Comparison of ENCODE assay signal across 8 cellular contexts in the genomic region with DNA sequence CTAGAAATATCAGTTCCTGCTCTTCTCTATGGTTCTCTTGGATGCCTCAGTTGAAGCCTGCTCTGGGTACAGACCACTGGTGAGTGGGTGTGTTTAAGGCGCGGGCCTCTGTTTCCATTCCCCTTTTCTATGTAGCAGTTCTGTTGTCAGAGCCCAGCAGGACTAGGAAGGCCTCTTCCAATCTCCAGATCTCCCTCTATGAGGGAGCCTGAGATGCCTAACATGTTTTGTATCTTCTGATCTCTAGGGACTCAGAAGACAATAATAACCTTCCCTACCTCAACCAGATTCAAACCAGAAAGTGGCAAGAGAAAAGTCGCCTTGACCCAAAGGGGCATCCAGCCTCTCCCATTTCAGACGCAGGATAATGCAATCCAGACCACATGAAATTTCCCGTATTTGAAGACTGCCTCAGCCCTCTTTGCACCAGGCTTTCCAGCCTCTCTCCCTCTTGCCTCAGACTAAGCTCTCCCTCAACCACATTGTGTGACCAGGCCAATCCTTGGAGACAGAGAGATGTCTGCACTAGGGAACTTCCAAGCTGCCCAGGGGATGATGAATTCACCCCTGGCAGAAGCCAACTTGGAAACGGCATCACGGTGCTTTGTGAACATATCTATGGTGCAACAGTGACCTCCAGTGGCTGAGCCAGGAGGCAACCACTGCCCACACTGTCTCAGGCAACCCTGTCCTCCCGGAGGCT.
DNase-seq lines count a peak whose midpoint lies in the region; ATAC-seq, FAIRE-seq and TF ChIP-seq lines count a peak whose summit lies in the region.

No MANE protein-coding gene starts in this region.

- no peak for TF ChIP-seq EP300 in H1 (IDR thresholded peaks at IDR 0.05; ENCODE audit: borderline replicate concordance in 1 of 2, low read depth in 2 of 2, low read length in 2 of 2)

- no peak overlapping the region for H2BK120ac ChIP-seq in H1 (replicated peaks; ENCODE audit: low read depth, low read length)

- peaks cover 16% of the 10 kb centered on the region for H3K27me3 Mint-ChIP-seq in activated CD4-positive, alpha-beta T cell treated with anti-CD3 and anti-CD28 coated beads, Interleukin-2, amount 10 ng/mL, durations not matched to agents 7 days and 5 days

- no peak overlapping the region for H3K27ac ChIP-seq in H1 (ENCODE audit: low read depth, low read length)

- H2BK20ac ChIP-seq in H1 (ENCODE audit: low read length) = no peak overlapping the region

- no peaks in the 10 kb centered on the region for H3K79me2 ChIP-seq in H1 (ENCODE audit: control insufficient read depth in 1 of 2, insufficient read depth in 2 of 2, low read length in 2 of 2)

- peak overlapping the region; percentile 64; the same call in 1 of the 2 replicates for H2BK12ac ChIP-seq in H1 (ENCODE audit: low read depth, low read length)

- no peaks in the 10 kb centered on the region for H3K4me1 Mint-ChIP-seq in activated CD4-positive, alpha-beta T cell treated with anti-CD3 and anti-CD28 coated beads, Interleukin-2, amount 10 ng/mL, durations not matched to agents 7 days and 5 days

- H3K4me2 ChIP-seq in H1 (ENCODE audit: insufficient read depth in 1 of 2, low read depth in 2 of 2, low read length in 2 of 2) = no peak overlapping the region

- H3K23ac ChIP-seq in H1 (ENCODE audit: insufficient read length) = no peak overlapping the region

- peak; percentile 92 to 97 (median 97) for TF ChIP-seq CTCF in H1 (IDR thresholded peaks at IDR 0.05; ENCODE audit: control extremely low read depth in 1 of 3, insufficient read depth in 1 of 3, low read depth in 1 of 3, low read length in 3 of 3)

- no peak overlapping the region for H2AK5ac ChIP-seq in H1 (ENCODE audit: low read depth, low read length)

- peak; percentile 18 for DNase-seq in activated gamma-delta T cell treated with Interleukin-2 at 50 U/mL for 16 hours
- no peak for DNase-seq in activated gamma-delta T cell (lab: John Stamatoyannopoulos, UW)
- peak; percentile 7 for DNase-seq in NCI-H446 treated with DMSO at 0.1 percent for 48 hours (lab: John Stamatoyannopoulos, UW)
- DNase-seq in activated CD4-positive, alpha-beta T cell treated with anti-CD3 and anti-CD28 coated beads, Interleukin-2, amount 10 ng/mL, durations not matched to agents 7 days and 5 days = peak; percentile 53
- peak; percentile 63 to 86 for DNase-seq in H1 (ENCODE audit: low read depth in 1 of 2, low spot score in 2 of 2)
- DNase-seq in lung microvascular endothelial cell (ENCODE audit: low read depth in 2 of 2) = peak; percentile 82 to 83
- DNase-seq in stimulated activated CD8-positive, alpha-beta memory T cell treated with anti-CD3 and anti-CD28 coated beads, Interleukin-15, amount 100 ng/mL, for 24 hours (ENCODE audit: low read depth) = peak; percentile 9

- TF ChIP-seq POLR2A in H1 (IDR thresholded peaks at IDR 0.05; ENCODE audit: control extremely low read depth in 1 of 2, low read depth in 2 of 2, low read length in 2 of 2) = no peak

- peak; percentile 90 for ATAC-seq in HG03159 (IDR thresholded peaks at IDR 0.05; ENCODE audit: unreplicated experiment)

- no peak overlapping the region for H3K4me3 ChIP-seq in H1 (ENCODE audit: extremely low read depth in 1 of 4, insufficient read depth in 2 of 4, low read depth in 3 of 4, low read length in 4 of 4)

- H3K14ac ChIP-seq in H1 (ENCODE audit: insufficient read length) = no peak overlapping the region

- H3K9me3 Mint-ChIP-seq in activated CD4-positive, alpha-beta T cell treated with anti-CD3 and anti-CD28 coated beads, Interleukin-2, amount 10 ng/mL, durations not matched to agents 7 days and 5 days = no peaks in the 10 kb centered on the region

- H3K4me1 ChIP-seq in H1 (replicated peaks in 1 of 4; ENCODE audit: control insufficient read depth in 3 of 4, insufficient read depth in 4 of 4, low read length in 3 of 4) = no peaks in the 10 kb centered on the region

- no peak overlapping the region for H3K56ac ChIP-seq in H1 (replicated peaks; ENCODE audit: insufficient read length, low read depth, low read length)

- no peaks in the 10 kb centered on the region for H3K9me3 ChIP-seq in H1 (ENCODE audit: insufficient read depth in 2 of 2, low read depth in 1 of 2, low read length in 1 of 2)

- no peaks in the 10 kb centered on the region for H3K36me3 ChIP-seq in H1 (ENCODE audit: control insufficient read depth in 2 of 4, insufficient read depth in 4 of 4, low read length in 3 of 4)

- CTCF ChIA-PET in activated CD4-positive, alpha-beta T cell treated with anti-CD3 and anti-CD28 coated beads, Interleukin-2, amount 10 ng/mL, durations not matched to agents 7 days and 5 days (lab: Charles Lee) = interaction anchor here (1.2 kb wide), 2 partner anchors 302 to 850 kb away, joined by 3 read pairs; no protein-coding TSS in a partner anchor
- CTCF ChIA-PET in H1 (lab: Charles Lee; ENCODE audit: partially characterized antibody) = interaction anchor here (0.6 to 4.8 kb wide), 51 partner anchors 8 to 1593 kb away, joined by 3 to 61 read pairs (median 4); no protein-coding TSS in a partner anchor

- no peak overlapping the region for H4K8ac ChIP-seq in H1 (ENCODE audit: extremely low read depth, insufficient read depth, low read length)

- POLR2A ChIA-PET in activated CD4-positive, alpha-beta T cell treated with anti-CD3 and anti-CD28 coated beads, Interleukin-2, amount 10 ng/mL, durations not matched to agents 7 days and 5 days (lab: Charles Lee) = no interaction called here
- POLR2A ChIA-PET in H1 (lab: Charles Lee; ENCODE audit: partially characterized antibody) = no interaction called here

- no peaks in the 10 kb centered on the region for H3K36me3 Mint-ChIP-seq in activated CD4-positive, alpha-beta T cell treated with anti-CD3 and anti-CD28 coated beads, Interleukin-2, amount 10 ng/mL, durations not matched to agents 7 days and 5 days (ENCODE audit: low read depth)

- H2AFZ ChIP-seq in H1 (ENCODE audit: low read length) = peak overlapping the region; percentile 98

- H4K5ac ChIP-seq in H1 (ENCODE audit: insufficient read length, low read depth, low read length) = no peak overlapping the region

- peak overlapping the region; percentile 84 for H3K18ac ChIP-seq in H1 (ENCODE audit: extremely low read depth, low read length)

- no peaks in the 10 kb centered on the region for H3K79me1 ChIP-seq in H1 (ENCODE audit: low read depth, low read length)

- H3K27ac Mint-ChIP-seq in activated CD4-positive, alpha-beta T cell treated with anti-CD3 and anti-CD28 coated beads, Interleukin-2, amount 10 ng/mL, durations not matched to agents 7 days and 5 days = no peak overlapping the region

- H3K4ac ChIP-seq in H1 (replicated peaks; ENCODE audit: insufficient read length, low read depth, low read length) = no peak overlapping the region

- 67% methylated on average over 8 of the region's 8 CpGs; no CpG with 5 or more reads in 1 of the 2 experiments for WGBS in H1 (ENCODE audit: extremely low coverage in 1 of 2, insufficient coverage in 1 of 2, insufficient read length in 1 of 2, insufficient replicate concordance in 2 of 2, low coverage in 1 of 2, low lambda C conversion rate in 2 of 2, missing lambda C conversion rate in 1 of 2), 2 experiments

- FAIRE-seq in H1 (lab: Jason Lieb, UNC) = peak; percentile 97

- H4K91ac ChIP-seq in H1 (replicated peaks; ENCODE audit: insufficient read length, low read length) = no peak overlapping the region

- TF ChIP-seq RAD21 in H1 (IDR thresholded peaks at IDR 0.05 in 1 of 2, conservative IDR thresholded peaks at IDR 0.05 in 1 of 2; ENCODE audit: low read depth in 2 of 2, low read length in 2 of 2) = peak; percentile 98 to 99

- H3K27me3 ChIP-seq in H1 (replicated peaks in 1 of 4; ENCODE audit: control insufficient read depth in 3 of 4, extremely low read depth in 1 of 4, insufficient read depth in 3 of 4, low read length in 3 of 4) = no peaks in the 10 kb centered on the region

- H4K20me1 ChIP-seq in H1 (replicated peaks in 1 of 2; ENCODE audit: control insufficient read depth in 1 of 2, insufficient read depth in 2 of 2, low read length in 2 of 2) = no peaks in the 10 kb centered on the region

- no peak overlapping the region for H3K9ac ChIP-seq in H1 (replicated peaks in 1 of 4; ENCODE audit: extremely low read depth in 1 of 4, low read depth in 3 of 4, low read length in 3 of 4)

- H2BK15ac ChIP-seq in H1 (ENCODE audit: low read length) = peak overlapping the region; percentile 24; the same call in 1 of the 2 replicates

- no peaks in the 10 kb centered on the region for H3K23me2 ChIP-seq in H1 (ENCODE audit: low read depth, low read length)

- H2BK5ac ChIP-seq in H1 (ENCODE audit: low read depth, low read length) = no peak overlapping the region; the same call in 1 of the 2 replicates

- no peak overlapping the region for H3K4me3 Mint-ChIP-seq in activated CD4-positive, alpha-beta T cell treated with anti-CD3 and anti-CD28 coated beads, Interleukin-2, amount 10 ng/mL, durations not matched to agents 7 days and 5 days

TF ChIP-seq in H1, 55 proteins besides CTCF, POLR2A, EP300 and RAD21:
- TF ChIP-seq SIN3A (conservative IDR thresholded peaks at IDR 0.05 in 1 of 2, IDR thresholded peaks at IDR 0.05 in 1 of 2; ENCODE audit: low read depth in 1 of 2, low read length in 2 of 2) (0 out of 4 replicates have a peak, but pooled peaks of 1 of the 2 experiments have one; percentile 23), SIRT6 (IDR thresholded peaks at IDR 0.05; ENCODE audit: low read length) (no peak), MAX (IDR thresholded peaks at IDR 0.05) (peak; percentile 25; the same call in 1 of the 2 replicates), PHF8 (conservative IDR thresholded peaks at IDR 0.05; ENCODE audit: low read depth, low read length) (no peak)
